8 cellular contexts compared by ENCODE assay signal in the genomic region with DNA sequence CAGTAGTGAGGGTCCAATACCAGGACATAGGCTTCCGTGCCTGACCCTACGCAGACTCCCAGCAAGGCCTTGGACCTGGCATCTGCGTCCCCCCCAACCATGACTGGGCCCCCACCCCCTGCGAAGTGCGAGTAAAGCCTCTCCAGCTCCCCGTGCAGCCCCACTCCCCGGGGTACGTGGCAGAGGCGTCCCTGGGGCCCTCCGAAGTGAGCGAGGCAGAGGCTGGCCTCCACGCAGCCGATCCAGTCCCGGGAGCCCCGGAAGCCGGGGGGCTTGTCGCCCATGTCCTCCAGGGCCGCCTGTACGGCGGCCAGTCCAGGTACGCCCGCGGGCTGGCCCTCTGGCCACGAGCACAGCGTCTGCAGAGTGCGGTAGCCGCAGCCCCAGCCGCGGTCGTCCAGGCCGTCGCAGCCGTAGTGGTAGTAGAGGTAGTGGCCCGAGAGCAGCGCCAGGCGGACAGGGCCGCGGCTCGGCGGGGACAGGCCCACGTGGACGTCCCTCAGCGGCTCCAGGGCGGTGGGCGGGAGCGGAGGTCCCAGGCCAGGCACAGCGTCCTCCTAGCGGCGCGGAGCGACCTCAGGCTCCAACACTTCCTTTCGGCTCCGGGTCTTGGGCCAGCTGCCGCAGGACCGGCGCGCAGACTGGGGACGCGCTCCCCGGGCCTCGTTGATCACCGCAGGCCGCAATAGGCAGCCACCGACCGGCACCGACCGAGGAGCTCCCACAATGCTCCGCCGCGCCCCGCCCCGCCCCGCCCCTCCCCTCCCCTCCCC. TPM values are rescaled to one million over a fixed set of nuclear protein-coding genes. Genes with fewer than 3 reads are reported as not detected.
DNase-seq lines count a peak whose midpoint lies in the region; ATAC-seq and TF ChIP-seq lines count a peak whose summit lies in the region.

A gene (minus strand): TSS at position 728 of the 773 bp plus-strand sequence. CDS start 444 bp downstream, at position 284.

- whole genome bisulfite sequencing in heart right ventricle, 2 donors, result 3% methylated on average over 57 to 71 of the region's 73 CpGs
- WGBS in sigmoid colon, 2 donors, result 2 to 4% methylated on average over 72 to 73 of the region's 73 CpGs

- TF ChIP-seq CTCF in AG04449 (IDR thresholded peaks at IDR 0.05; ENCODE audit: insufficient read depth, low read length, missing control alignments), result no peak
- peak in 1 of 9 donors; percentile 3 for TF ChIP-seq CTCF in heart right ventricle (IDR thresholded peaks at IDR 0.05)
- TF ChIP-seq CTCF in sigmoid colon (IDR thresholded peaks at IDR 0.05), result no peak

- DNase-seq in AG04449 (ENCODE audit: low read depth, low spot score), result no peak
- DNase-seq in activated CD4-positive, CD25-positive, alpha-beta regulatory T cell treated with anti-CD3 and anti-CD28 coated beads, Interleukin-2, amount 50 U/mL, for 72 hours, result peak; percentile 40
- no peak for DNase-seq in heart right ventricle
- peak; percentile 72 for DNase-seq in sigmoid colon
- DNase-seq in medulla oblongata (ENCODE audit: extremely low spot score), result no peak
- DNase-seq in NCI-H524 (lab: John Stamatoyannopoulos, UW), result no peak

- H3K27me3 ChIP-seq in heart right ventricle (peaks cover 0 to 37% (median 0%) of the 10 kb centered on the region in 7 donors), sigmoid colon (no peaks in the 10 kb centered on the region)

- POLR2A ChIA-PET in AG04449 (lab: Yijun Ruan, JAX), result interaction anchor here (0.5 to 1.9 kb wide), 19 partner anchors 11 to 461 kb away, joined by 3 to 27 read pairs (median 3); a partner anchor contains a TSS

- no peak for TF ChIP-seq POLR2A in sigmoid colon (IDR thresholded peaks at IDR 0.05)

- H3K4me1 ChIP-seq in heart right ventricle (peaks cover 16 to 45% (median 31%) of the 10 kb centered on the region in 9 donors), sigmoid colon (peaks cover 0 to 38% (median 32%) of the 10 kb centered on the region in 4 donors)

- H3K9me3 ChIP-seq in heart right ventricle, result no peaks in the 10 kb centered on the region
- H3K9me3 ChIP-seq in sigmoid colon, result no peaks in the 10 kb centered on the region

- ATAC-seq in GM18909 (IDR thresholded peaks at IDR 0.05; ENCODE audit: poor library complexity, unreplicated experiment) (peak; percentile 25), HG03108 (IDR thresholded peaks at IDR 0.05; ENCODE audit: unreplicated experiment) (peak; percentile 18), heart right ventricle (peak; percentile 38 to 68 (median 50))

- TF ChIP-seq EP300 in sigmoid colon (IDR thresholded peaks at IDR 0.05), result no peak

- CTCF ChIA-PET in AG04449 (lab: Yijun Ruan, JAX), result interaction anchor here (1.0 to 3.0 kb wide), 12 partner anchors 10 to 355 kb away, joined by 3 to 21 read pairs (median 4); a partner anchor contains a TSS

- intact Hi-C loops in heart right ventricle (cut with DNase I) (loop anchor here in 2 of 10 donors (2.0 kb wide), 1 partner anchor 14 kb away; a partner anchor contains a TSS), sigmoid colon (cut with DNase I) (no loop called here)

- H3K4me3 ChIP-seq in AG04449 (ENCODE audit: low read depth, low read length) (peak within 1 kb of the TSS; percentile 78), heart right ventricle (peak within 1 kb of the TSS; percentile 55 to 82 (median 75)), sigmoid colon (peak within 1 kb of the TSS; percentile 53 to 70 (median 66))

- H3K36me3 ChIP-seq in heart right ventricle, result peaks cover 5 to 47% (median 36%) of the 10 kb centered on the region in 9 donors
- H3K36me3 ChIP-seq in sigmoid colon, result peaks cover 38 to 45% (median 42%) of the 10 kb centered on the region in 4 donors

- H3K27ac ChIP-seq in heart right ventricle, result peak within 1 kb of the TSS; percentile 78 to 91 (median 88)
- peak within 1 kb of the TSS; percentile 90 to 94 (median 93) for H3K27ac ChIP-seq in sigmoid colon

RNA-seq across cellular contexts. Expression of the gene that starts here (rescaled TPM):
- total RNA-seq in heart right ventricle (1 to 10 TPM in 9 of 10 donors, under 1 TPM in 1; 0.99 to 3.3 (median 1.7) TPM), sigmoid colon (1 to 10 TPM; 2.4 to 7.1 (median 3.1) TPM)
- polyA plus RNA-seq in heart right ventricle (1 to 10 TPM; 3.1 to 3.4 TPM), sigmoid colon (1 to 10 TPM; 1.8 to 5.3 (median 1.8) TPM)

Comparison
In these comparisons a context has a peak if more than half of its experiments do, and no peak if none do; other contexts are left out.
1. DNase-seq: peak in activated CD4-positive, CD25-positive, alpha-beta regulatory T cell treated with anti-CD3 and anti-CD28 coated beads, Interleukin-2, amount 50 U/mL, for 72 hours (single experiment) and sigmoid colon (single experiment); none in AG04449 (single experiment), heart right ventricle (0 of 2), medulla oblongata (single experiment) and NCI-H524 (0 of 2).
2. Peak in every context shown above with its lines, with median percentiles within 50 percentile points of each other: H3K4me3 ChIP-seq and ATAC-seq.